In genomic region chr20:4234664-4235063, GRCh38 we compare ENCODE assay signal across 26 cellular contexts. TPM values are rescaled to one million over a fixed set of nuclear protein-coding genes. Genes with fewer than 3 reads are reported as not detected.
"Had no signal": no experiment of that assay in that cellular context is flagged by ENCODE, and none has a peak within 500 bp of the region (broad histone marks: within the 10 kb centered on the region; RNA-seq: fewer than 3 reads in every experiment).

No MANE protein-coding gene starts in this region.

- H3K9me3 ChIP-seq: mucosa of descending colon, ovary, right atrium auricular region, right lobe of liver, suprapubic skin, uterus had no signal

- H3K27me3 ChIP-seq: heart right ventricle, hepatocyte, ovary, right atrium auricular region, right lobe of liver, tibial nerve, uterus had no signal

- H3K36me3 ChIP-seq: heart right ventricle, left ventricle myocardium inferior, neural progenitor cell, ovary, right atrium auricular region, right lobe of liver, suprapubic skin, tibial nerve, uterus had no signal

- H3K27ac ChIP-seq: heart right ventricle, hepatocyte, left ventricle myocardium inferior, neural progenitor cell, ovary, right atrium auricular region, right lobe of liver, suprapubic skin, tibial nerve had no signal

- H2AFZ ChIP-seq: hepatocyte, neural progenitor cell had no signal

- H3K4me2 ChIP-seq: hepatocyte, neural progenitor cell, smooth muscle cell had no signal

- H3K9ac ChIP-seq: neural progenitor cell had no signal

- H3K4me1 ChIP-seq: heart right ventricle, left ventricle myocardium inferior, right atrium auricular region, right lobe of liver had no signal

- H3K4me3 ChIP-seq: heart right ventricle, hepatocyte, left ventricle myocardium inferior, lung, mucosa of descending colon, neural progenitor cell, ovary, right atrium auricular region, right lobe of liver, smooth muscle cell, suprapubic skin, tibial nerve, uterus had no signal

- H3K79me2 ChIP-seq: hepatocyte had no signal

- DNase-seq: heart right ventricle; islet precursor cell; left ventricle myocardium inferior; midbrain; mucosa of descending colon; naive thymus-derived CD8-positive, alpha-beta T cell; nephron progenitor cell; right lobe of liver; stimulated activated CD4-positive, alpha-beta T cell treated with anti-CD3 and anti-CD28 coated beads, Interleukin-1b, Interleukin-23, amount 100 ng/mL, for 48 hours; stimulated activated CD4-positive, alpha-beta T cell treated with anti-CD3 and anti-CD28 coated beads, Interleukin-2, amount 100 ng/mL, for 48 hours; stimulated activated CD4-positive, alpha-beta T cell treated with anti-CD3 and anti-CD28 coated beads, Interleukin-4, amount 100 ng/mL, for 4 hours; stimulated activated CD8-positive, alpha-beta memory T cell treated with anti-CD3 and anti-CD28 coated beads, Interleukin-4, amount 100 ng/mL, for 48 hours; stimulated activated naive CD4-positive, alpha-beta T cell treated with Interleukin-2 at 50 U/mL for 16 hours; stimulated activated naive CD8-positive, alpha-beta T cell treated with anti-CD3 and anti-CD28 coated beads, Interleukin-15, amount 100 ng/mL, for 72 hours had no signal

RNA-seq across cellular contexts. Expression of gene ADRA1D, which starts 14.4 kb away (rescaled TPM):
- total RNA-seq: myocyte; naive thymus-derived CD8-positive, alpha-beta T cell; omental fat pad; progenitor cell of endocrine pancreas; right atrium auricular region; smooth muscle cell had no signal
